Comparison of ENCODE assay signal across 8 cellular contexts in the genomic region with DNA sequence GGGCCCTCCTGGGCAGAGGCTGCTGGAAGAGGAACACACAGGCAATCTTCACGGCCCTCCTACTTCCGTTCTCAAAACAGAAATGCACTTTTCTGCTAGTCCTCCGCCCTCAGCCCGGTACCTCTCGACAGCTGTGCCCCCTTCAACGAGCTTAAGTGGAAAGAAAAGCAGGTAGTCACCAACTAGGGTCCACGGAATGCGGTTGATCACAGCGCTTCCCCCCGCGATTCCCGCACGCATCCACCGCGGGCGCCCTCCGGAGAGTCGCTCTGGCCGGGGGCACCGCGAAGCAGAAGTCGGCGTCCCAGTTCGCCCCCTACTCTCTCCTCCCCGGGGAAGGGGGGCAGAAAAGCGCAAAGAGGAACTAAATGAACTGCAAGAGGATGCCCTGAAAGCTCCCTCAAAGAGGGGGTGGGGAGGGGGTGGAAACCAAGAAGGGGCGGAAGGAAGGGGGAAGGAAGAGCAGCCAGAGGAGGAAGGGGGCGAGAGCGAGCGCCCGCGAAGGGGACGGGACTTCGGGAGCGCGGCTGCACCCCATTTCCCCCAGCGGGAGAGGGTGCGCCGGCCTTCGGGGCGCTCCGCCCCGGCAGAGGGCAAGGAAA. TPM values are rescaled to one million over a fixed set of nuclear protein-coding genes. Genes with fewer than 3 reads are reported as not detected.
DNase-seq lines count a peak whose midpoint lies in the region; ATAC-seq and TF ChIP-seq lines count a peak whose summit lies in the region.

No MANE protein-coding gene starts in this region.

- peak; percentile 2 for ATAC-seq in HG02678 (IDR thresholded peaks at IDR 0.05; ENCODE audit: unreplicated experiment)
- peak; percentile 9 for ATAC-seq in effector memory CD8-positive, alpha-beta T cell (replicated peaks)
- ATAC-seq in HG02885 (IDR thresholded peaks at IDR 0.05; ENCODE audit: poor library complexity, unreplicated experiment): no peak

- H3K27me3 Mint-ChIP-seq in effector memory CD8-positive, alpha-beta T cell: no peaks in the 10 kb centered on the region
- no peaks in the 10 kb centered on the region for H3K27me3 Mint-ChIP-seq in mesothelial cell of epicardium (ENCODE audit: low read depth)

- H3K4me3 Mint-ChIP-seq in effector memory CD8-positive, alpha-beta T cell: peak overlapping the region; percentile 96 to 98
- H3K4me3 Mint-ChIP-seq in mesothelial cell of epicardium: peak overlapping the region; percentile 87

- DNase-seq in NCI-H345 (lab: John Stamatoyannopoulos, UW) (peak; percentile 51), mesothelial cell of epicardium (ENCODE audit: low spot score in 2 of 2, unreplicated experiment in 2 of 2) (peak; percentile 24 to 52)
- peak; percentile 9 to 13 for DNase-seq in activated CD8-positive, alpha-beta memory T cell treated with anti-CD3 and anti-CD28 coated beads for 4 hours (ENCODE audit: low read depth in 2 of 2)
- DNase-seq in effector memory CD8-positive, alpha-beta T cell: peak; percentile 21 to 36 (median 24)
- DNase-seq in stimulated activated CD8-positive, alpha-beta memory T cell treated with anti-CD3 and anti-CD28 coated beads, Interleukin-15, amount 100 ng/mL, for 48 hours (ENCODE audit: low read depth in 2 of 2): peak; percentile 10 to 26

- peaks cover 28% of the 10 kb centered on the region for H3K36me3 Mint-ChIP-seq in effector memory CD8-positive, alpha-beta T cell (ENCODE audit: insufficient read depth)
- no peaks in the 10 kb centered on the region for H3K36me3 Mint-ChIP-seq in mesothelial cell of epicardium

- H3K27ac Mint-ChIP-seq in effector memory CD8-positive, alpha-beta T cell: peak overlapping the region; percentile 94 to 95
- peak overlapping the region; percentile 96 for H3K27ac Mint-ChIP-seq in mesothelial cell of epicardium

- H3K4me1 Mint-ChIP-seq in effector memory CD8-positive, alpha-beta T cell (ENCODE audit: low read depth in 2 of 2): peaks cover 33 to 36% of the 10 kb centered on the region in 2 donors
- H3K4me1 Mint-ChIP-seq in mesothelial cell of epicardium: peaks cover 23% of the 10 kb centered on the region

- TF ChIP-seq CTCF in GM12872 (IDR thresholded peaks at IDR 0.05; ENCODE audit: insufficient read depth, low read depth, low read length) (0 out of 3 replicates have a peak, but pooled peaks have one; percentile 1), mesothelial cell of epicardium (IDR thresholded peaks at IDR 0.05; ENCODE audit: unreplicated experiment) (no peak)

- no peaks in the 10 kb centered on the region for H3K9me3 Mint-ChIP-seq in effector memory CD8-positive, alpha-beta T cell
- H3K9me3 Mint-ChIP-seq in mesothelial cell of epicardium: no peaks in the 10 kb centered on the region

RNA-seq across cellular contexts. Expression of gene ACAP2, which starts 0.7 kb away (rescaled TPM):
- total RNA-seq in mesothelial cell of epicardium: 43.6 to 49.7 TPM (median 47.5 TPM) in 3 replicates
